Comparison of ENCODE assay signal across 2 cellular contexts in genomic region chr5:32840606-32841005, GRCh38.
TF ChIP-seq lines count a peak whose summit lies in the region.

No MANE protein-coding gene starts in this region.

TF ChIP-seq in SK-N-SH, 30 proteins besides CTCF, POLR2A, EP300 and RAD21 (continued from another document):
- TF ChIP-seq RXRA (IDR thresholded peaks at IDR 0.05; ENCODE audit: borderline replicate concordance, low read depth) (no peak), USF1 (IDR thresholded peaks at IDR 0.05; ENCODE audit: borderline replicate concordance, low read depth) (no peak)

TF ChIP-seq in SK-N-SH treated with all-trans-retinoic acid at 6 μM for 48 hours, 23 proteins besides CTCF, POLR2A, EP300 and RAD21 (continued from another document):
- TF ChIP-seq ZC3H10 (CRISPR knock-in tag; IDR thresholded peaks at IDR 0.05) (no peak), ESRRG (CRISPR knock-in tag; IDR thresholded peaks at IDR 0.05) (no peak), CSDC2 (CRISPR knock-in tag; IDR thresholded peaks at IDR 0.05) (no peak), POU6F1 (CRISPR knock-in tag; IDR thresholded peaks at IDR 0.05; ENCODE audit: borderline replicate concordance, low read depth) (no peak), GLIS3 (CRISPR knock-in tag; IDR thresholded peaks at IDR 0.05) (no peak), ZNF8 (CRISPR knock-in tag; IDR thresholded peaks at IDR 0.05) (no peak), ISL1 (CRISPR knock-in tag; IDR thresholded peaks at IDR 0.05) (no peak), RARB (CRISPR knock-in tag; IDR thresholded peaks at IDR 0.05) (no peak), SNAI2 (CRISPR knock-in tag; IDR thresholded peaks at IDR 0.05) (no peak), OSR1 (CRISPR knock-in tag; IDR thresholded peaks at IDR 0.05) (no peak), PPARA (CRISPR knock-in tag; IDR thresholded peaks at IDR 0.05; ENCODE audit: borderline replicate concordance) (no peak)
